In the genomic region with DNA sequence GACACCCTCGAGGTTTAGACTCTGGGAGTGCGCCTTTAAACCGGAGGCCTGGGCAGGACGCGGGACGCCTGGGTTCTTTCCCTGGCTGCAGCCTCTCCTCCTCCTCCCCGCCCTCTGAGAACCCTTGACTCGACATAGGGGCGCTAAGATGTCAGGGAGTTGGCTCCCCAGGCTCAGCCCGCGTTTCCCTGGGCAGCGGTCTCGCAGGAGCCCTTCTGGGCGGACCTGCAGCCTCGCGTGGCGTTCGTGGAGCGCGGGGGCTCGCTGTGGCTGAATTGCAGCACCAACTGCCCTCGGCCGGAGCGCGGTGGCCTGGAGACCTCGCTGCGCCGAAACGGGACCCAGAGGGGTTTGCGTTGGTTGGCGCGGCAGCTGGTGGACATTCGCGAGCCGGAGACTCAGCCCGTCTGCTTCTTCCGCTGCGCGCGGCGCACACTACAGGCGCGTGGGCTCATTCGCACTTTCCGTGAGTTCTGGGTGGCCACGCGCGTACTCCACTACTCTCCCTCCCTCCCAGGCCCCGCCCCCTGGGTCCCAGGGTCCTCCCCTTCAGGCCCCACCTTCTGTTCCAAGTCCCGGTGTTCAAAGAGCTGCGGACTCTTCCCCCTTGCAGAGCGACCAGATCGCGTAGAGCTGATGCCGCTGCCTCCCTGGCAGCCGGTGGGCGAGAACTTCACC, we compare ENCODE assay signal across 8 cellular contexts. TPM values are rescaled to one million over a fixed set of nuclear protein-coding genes. Genes with fewer than 3 reads are reported as not detected.
DNase-seq lines count a peak whose midpoint lies in the region; ATAC-seq, FAIRE-seq and TF ChIP-seq lines count a peak whose summit lies in the region.

No MANE protein-coding gene starts in this region.

- H3K9me3 ChIP-seq in esophagus muscularis mucosa: no peaks in the 10 kb centered on the region

- TF ChIP-seq CTCF in esophagus muscularis mucosa (IDR thresholded peaks at IDR 0.05) (no peak), neural crest cell (conservative IDR thresholded peaks at IDR 0.05) (no peak)

- ATAC-seq in GM18907 (IDR thresholded peaks at IDR 0.05; ENCODE audit: unreplicated experiment) (no peak), GM21737 (IDR thresholded peaks at IDR 0.05; ENCODE audit: unreplicated experiment) (no peak)

- 2% methylated on average over 27 of the region's 57 CpGs for WGBS in esophagus muscularis mucosa

- H3K36me3 Mint-ChIP-seq in activated CD4-positive, alpha-beta T cell treated with anti-CD3 and anti-CD28 coated beads, Interleukin-2, amount 10 ng/mL, durations not matched to agents 7 days and 5 days (ENCODE audit: low read depth): peaks cover 13% of the 10 kb centered on the region
- H3K36me3 Mint-ChIP-seq in neural crest cell (ENCODE audit: low read depth): no peaks in the 10 kb centered on the region

- no peak for FAIRE-seq in urothelium cell line (lab: Jason Lieb, UNC)

- peaks cover 70 to 99% (median 91%) of the 10 kb centered on the region in 4 donors for H3K4me1 ChIP-seq in esophagus muscularis mucosa

- H3K9me3 Mint-ChIP-seq in activated CD4-positive, alpha-beta T cell treated with anti-CD3 and anti-CD28 coated beads, Interleukin-2, amount 10 ng/mL, durations not matched to agents 7 days and 5 days: no peaks in the 10 kb centered on the region
- no peaks in the 10 kb centered on the region for H3K9me3 Mint-ChIP-seq in neural crest cell

- peak overlapping the region; percentile 39 to 60 (median 47) for H3K4me3 ChIP-seq in esophagus muscularis mucosa

- H3K27ac ChIP-seq in esophagus muscularis mucosa (replicated peaks in 1 of 4): no peak overlapping the region

- POLR2A ChIA-PET in activated CD4-positive, alpha-beta T cell treated with anti-CD3 and anti-CD28 coated beads, Interleukin-2, amount 10 ng/mL, durations not matched to agents 7 days and 5 days (lab: Charles Lee): interaction anchor here (0.5 to 0.6 kb wide), 2 partner anchors 19 to 22 kb away, joined by 3 read pairs; no protein-coding TSS in a partner anchor

- TF ChIP-seq EP300 in esophagus muscularis mucosa (IDR thresholded peaks at IDR 0.05): no peak

- peak overlapping the region; percentile 68 for H3K27ac Mint-ChIP-seq in activated CD4-positive, alpha-beta T cell treated with anti-CD3 and anti-CD28 coated beads, Interleukin-2, amount 10 ng/mL, durations not matched to agents 7 days and 5 days
- no peak overlapping the region for H3K27ac Mint-ChIP-seq in neural crest cell (ENCODE audit: unreplicated experiment)

- H3K4me3 Mint-ChIP-seq in activated CD4-positive, alpha-beta T cell treated with anti-CD3 and anti-CD28 coated beads, Interleukin-2, amount 10 ng/mL, durations not matched to agents 7 days and 5 days: peak overlapping the region; percentile 66
- peak overlapping the region; percentile 65 for H3K4me3 Mint-ChIP-seq in neural crest cell

- peaks cover 0 to 1% (median 0%) of the 10 kb centered on the region in 4 donors for H3K36me3 ChIP-seq in esophagus muscularis mucosa

- CTCF ChIA-PET in activated CD4-positive, alpha-beta T cell treated with anti-CD3 and anti-CD28 coated beads, Interleukin-2, amount 10 ng/mL, durations not matched to agents 7 days and 5 days (lab: Charles Lee): interaction anchor here (0.6 to 5.9 kb wide), 7 partner anchors 17 to 291 kb away, joined by 3 to 66 read pairs (median 4); a partner anchor contains a TSS

- DNase-seq in DMS 273 (lab: John Stamatoyannopoulos, UW; ENCODE audit: unreplicated experiment) (peak; percentile 77), Kasumi-1 (lab: John Stamatoyannopoulos, UW) (peak; percentile 43 to 57), esophagus muscularis mucosa (ENCODE audit: extremely low spot score) (no peak), neural crest cell (ENCODE audit: low read depth, low spot score) (no peak), urothelium cell line (ENCODE audit: low spot score) (no peak)
- peak; percentile 46 for DNase-seq in activated CD4-positive, alpha-beta T cell treated with anti-CD3 and anti-CD28 coated beads, Interleukin-2, amount 10 ng/mL, durations not matched to agents 7 days and 5 days

- peaks cover 77% of the 10 kb centered on the region for H3K4me1 Mint-ChIP-seq in activated CD4-positive, alpha-beta T cell treated with anti-CD3 and anti-CD28 coated beads, Interleukin-2, amount 10 ng/mL, durations not matched to agents 7 days and 5 days
- peaks cover 27% of the 10 kb centered on the region for H3K4me1 Mint-ChIP-seq in neural crest cell

- peaks cover 77% of the 10 kb centered on the region for H3K27me3 Mint-ChIP-seq in activated CD4-positive, alpha-beta T cell treated with anti-CD3 and anti-CD28 coated beads, Interleukin-2, amount 10 ng/mL, durations not matched to agents 7 days and 5 days
- H3K27me3 Mint-ChIP-seq in neural crest cell (ENCODE audit: low read depth): peaks cover 100% of the 10 kb centered on the region

- intact Hi-C loops in esophagus muscularis mucosa (cut with DNase I): no loop called here

- H3K27me3 ChIP-seq in esophagus muscularis mucosa: peaks cover 16 to 98% (median 91%) of the 10 kb centered on the region in 4 donors

- TF ChIP-seq POLR2A in esophagus muscularis mucosa (IDR thresholded peaks at IDR 0.05; ENCODE audit: low read depth): no peak

RNA-seq across cellular contexts. Expression of a gene that starts 1.3 kb away (rescaled TPM):
- total RNA-seq in activated CD4-positive, alpha-beta T cell treated with anti-CD3 and anti-CD28 coated beads, Interleukin-2, amount 10 ng/mL, durations not matched to agents 7 days and 5 days: under 1 TPM; 0.12 to 0.17 TPM
- total RNA-seq in esophagus muscularis mucosa (under 1 TPM; 0.23 to 0.45 (median 0.37) TPM), neural crest cell (not detected in 2 replicates)

RNA-seq across cellular contexts. Expression of a gene that starts 4.3 kb away (rescaled TPM):
- 1 to 10 TPM; 1.4 to 1.8 TPM for total RNA-seq in activated CD4-positive, alpha-beta T cell treated with anti-CD3 and anti-CD28 coated beads, Interleukin-2, amount 10 ng/mL, durations not matched to agents 7 days and 5 days
- total RNA-seq in esophagus muscularis mucosa (under 1 TPM in 3 of 4 donors, not detected in 1; 0.29 to 0.78 (median 0.66) TPM), neural crest cell (not detected in 2 replicates)

RNA-seq across cellular contexts. Expression of a gene that starts 18.6 kb away (rescaled TPM):
- total RNA-seq in activated CD4-positive, alpha-beta T cell treated with anti-CD3 and anti-CD28 coated beads, Interleukin-2, amount 10 ng/mL, durations not matched to agents 7 days and 5 days: 1 to 10 TPM; 1.6 to 3.4 TPM
- total RNA-seq in esophagus muscularis mucosa (1 to 10 TPM in 3 of 4 donors, under 1 TPM in 1; 0.58 to 1.2 (median 1.2) TPM), neural crest cell (10.4 and 11.3 TPM in 2 replicates)

RNA-seq across cellular contexts. Expression of a gene that starts 20.1 kb away (rescaled TPM):
- total RNA-seq in activated CD4-positive, alpha-beta T cell treated with anti-CD3 and anti-CD28 coated beads, Interleukin-2, amount 10 ng/mL, durations not matched to agents 7 days and 5 days: 1 to 10 TPM; 8.0 to 9.0 TPM
- 10 to 100 TPM; 15.8 to 63.5 (median 18.4) TPM for total RNA-seq in esophagus muscularis mucosa
- 0.14 and 0.23 TPM in 2 replicates for total RNA-seq in neural crest cell

RNA-seq across cellular contexts. Expression of a gene that starts 24.8 kb away (rescaled TPM):
- 1 to 10 TPM; 5.5 to 9.0 TPM for total RNA-seq in activated CD4-positive, alpha-beta T cell treated with anti-CD3 and anti-CD28 coated beads, Interleukin-2, amount 10 ng/mL, durations not matched to agents 7 days and 5 days
- total RNA-seq in esophagus muscularis mucosa: 10 to 100 TPM; 16.6 to 29.6 (median 26.5) TPM
- 20.0 and 22.5 TPM in 2 replicates for total RNA-seq in neural crest cell

Comparison
In these comparisons a context has a peak if more than half of its experiments do, and no peak if none do; other contexts are left out.
1. DNase-seq: peak in DMS 273 (single experiment), Kasumi-1 (2 of 2) and activated CD4-positive, alpha-beta T cell treated with anti-CD3 and anti-CD28 coated beads, Interleukin-2, amount 10 ng/mL, durations not matched to agents 7 days and 5 days (single experiment); none in esophagus muscularis mucosa (single experiment), neural crest cell (single experiment) and urothelium cell line (single experiment).